In genomic region chr5:66793049-66793448, GRCh38 we compare ENCODE assay signal across 23 cellular contexts.
"Had no signal": no experiment of that assay in that cellular context is flagged by ENCODE, and none has a peak within 500 bp of the region (broad histone marks: within the 10 kb centered on the region; RNA-seq: fewer than 3 reads in every experiment).

No MANE protein-coding gene starts in this region.

- ATAC-seq: gastroesophageal sphincter; left colon; naive thymus-derived CD4-positive, alpha-beta T cell; psoas muscle; stimulated activated naive B cell treated with anti-CD40 and anti-IgM and Interleukin-4, amounts not matched to agents 10 μg/mL and 1 μg/mL and 100 μg/mL, for 72 hours; stimulated activated naive CD8-positive, alpha-beta T cell treated with anti-CD3 and anti-CD28 coated beads, Interleukin-15, amount 100 ng/mL, for 72 hours had no signal

- H3K9me3 ChIP-seq: colonic mucosa, esophagus squamous epithelium, gastroesophageal sphincter, psoas muscle, sigmoid colon, testis, tibial nerve had no signal

- DNase-seq: colonic mucosa; dermis blood vessel endothelial cell; esophagus squamous epithelium; foreskin fibroblast; glutamatergic neuron; kidney; left colon; mammary epithelial cell; naive thymus-derived CD4-positive, alpha-beta T cell; nephron progenitor cell; psoas muscle; retina; sigmoid colon; stimulated activated CD4-positive, alpha-beta T cell treated with anti-CD3 and anti-CD28 coated beads, Interleukin-2, amount 100 ng/mL, for 24 hours; stimulated activated CD4-positive, alpha-beta T cell treated with anti-CD3 and anti-CD28 coated beads, Interleukin-4, amount 100 ng/mL, for 4 hours; stimulated activated naive B cell treated with anti-CD40 and anti-IgM and Interleukin-4, amounts not matched to agents 10 μg/mL and 1 μg/mL and 100 μg/mL, for 72 hours; stimulated activated naive CD8-positive, alpha-beta T cell treated with anti-CD3 and anti-CD28 coated beads, Interleukin-15, amount 100 ng/mL, for 72 hours; testis had no signal

- H3K27ac ChIP-seq: colonic mucosa, esophagus squamous epithelium, gastroesophageal sphincter, hepatocyte, parathyroid adenoma, psoas muscle, sigmoid colon, skin epidermis, testis, tibial nerve had no signal

- H3K36me3 ChIP-seq: colonic mucosa, esophagus squamous epithelium, gastroesophageal sphincter, sigmoid colon, tibial nerve had no signal

- H3K4me3 ChIP-seq: colonic mucosa, esophagus squamous epithelium, gastroesophageal sphincter, hepatocyte, psoas muscle, sigmoid colon, skin epidermis, testis, tibial nerve had no signal

- H3K4me1 ChIP-seq: colonic mucosa, esophagus squamous epithelium, gastroesophageal sphincter, parathyroid adenoma, psoas muscle, sigmoid colon, testis, tibial nerve had no signal

- H3K27me3 ChIP-seq: colonic mucosa, esophagus squamous epithelium, hepatocyte, sigmoid colon, testis, tibial nerve had no signal
